ENCODE assay signal across 21 cellular contexts in the genomic region with DNA sequence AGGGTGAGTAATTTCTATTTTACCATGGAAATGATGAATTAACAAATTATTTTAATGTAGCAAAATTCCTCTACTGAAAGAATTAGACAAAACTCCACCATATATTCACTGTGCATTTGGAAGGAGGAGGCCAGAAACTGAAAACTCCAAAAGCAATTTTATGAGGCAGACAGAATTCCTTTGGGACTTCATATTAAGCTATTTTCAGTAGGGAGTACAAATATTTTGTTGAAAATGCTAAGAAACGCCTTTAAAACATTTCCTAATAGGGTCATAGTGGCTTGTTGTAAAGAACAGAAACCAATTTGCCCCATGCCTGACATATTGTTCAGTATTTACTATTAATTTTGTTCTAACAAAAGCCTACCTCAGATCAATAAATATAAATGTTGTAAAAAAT.
DNase-seq lines count a peak whose midpoint lies in the region; ATAC-seq and TF ChIP-seq lines count a peak whose summit lies in the region.
"Had no signal": no experiment of that assay in that cellular context is flagged by ENCODE, and none has a peak within 500 bp of the region (broad histone marks: within the 10 kb centered on the region; RNA-seq: fewer than 3 reads in every experiment).

No MANE protein-coding gene starts in this region.

- H3K4me1 ChIP-seq in adipocyte (ENCODE audit: control insufficient read depth, insufficient read depth, low read length) = peaks cover 72% of the 10 kb centered on the region
- peaks cover 0 to 67% (median 45%) of the 10 kb centered on the region in 5 donors for H3K4me1 ChIP-seq in subcutaneous abdominal adipose tissue (ENCODE audit: control insufficient read depth in 5 of 5, insufficient read depth in 5 of 5, low read length in 5 of 5)
- no peaks in the 10 kb centered on the region for H3K4me1 ChIP-seq in OCI-LY7 (ENCODE audit: insufficient read depth, low read length, poor library complexity, severe bottlenecking)
- H3K4me1 ChIP-seq: HAP-1, transverse colon had no signal

- no peaks in the 10 kb centered on the region for H3K27me3 ChIP-seq in adipocyte (replicated peaks; ENCODE audit: control insufficient read depth, insufficient read depth, low read length)
- no peaks in the 10 kb centered on the region for H3K27me3 ChIP-seq in subcutaneous abdominal adipose tissue (ENCODE audit: control insufficient read depth in 5 of 5, insufficient read depth in 4 of 5, low read length in 5 of 5)
- H3K27me3 ChIP-seq in WERI-Rb-1 (ENCODE audit: insufficient read depth, low read depth, severe bottlenecking) = peaks cover 15% of the 10 kb centered on the region
- H3K27me3 ChIP-seq: transverse colon had no signal

- H2AFZ ChIP-seq in OCI-LY7 (ENCODE audit: low read length) = no peak overlapping the region

- BruUV-seq in OCI-LY7 (replicated peaks; lab: Mats Ljungman, UMichigan) = no TSS peak

- 49 to 67% methylated on average over 1 of the region's 1 CpG for WGBS in lower leg skin, 2 donors

- TF ChIP-seq CTCF in OCI-LY7 (conservative IDR thresholded peaks at IDR 0.05; ENCODE audit: low read length) (no peak), lower leg skin (IDR thresholded peaks at IDR 0.05) (no peak), WERI-Rb-1 (IDR thresholded peaks at IDR 0.05; ENCODE audit: low read depth, low read length) (no peak), omental fat pad (IDR thresholded peaks at IDR 0.05) (no peak)

- intact Hi-C loops in OCI-LY7 (cut with micrococcal nuclease; ENCODE audit: unreplicated experiment) (no loop called here), lower leg skin (cut with DNase I; ENCODE audit: low total_unique reads) (no loop called here)

- H3K79me2 ChIP-seq in OCI-LY7 (ENCODE audit: insufficient read depth, low read depth, low read length) = no peaks in the 10 kb centered on the region

- ATAC-seq in omental fat pad (ENCODE audit: low FRiP score) = no peak
- ATAC-seq: CD8-positive, alpha-beta T cell; naive thymus-derived CD4-positive, alpha-beta T cell had no signal

- no peaks in the 10 kb centered on the region for H4K20me1 ChIP-seq in OCI-LY7 (ENCODE audit: insufficient read depth, low read length)

- CTCF ChIA-PET in OCI-LY7 (lab: Charles Lee; ENCODE audit: unreplicated experiment) = no interaction called here

- H3K36me3 ChIP-seq in adipocyte (ENCODE audit: control insufficient read depth, insufficient read depth, low read length, severe bottlenecking) = no peaks in the 10 kb centered on the region
- H3K36me3 ChIP-seq in subcutaneous abdominal adipose tissue (ENCODE audit: control insufficient read depth in 5 of 5, insufficient read depth in 5 of 5, low read length in 5 of 5) = no peaks in the 10 kb centered on the region
- no peaks in the 10 kb centered on the region for H3K36me3 ChIP-seq in OCI-LY7 (ENCODE audit: insufficient read depth, low read length)
- H3K36me3 ChIP-seq in WERI-Rb-1 = no peaks in the 10 kb centered on the region
- H3K36me3 ChIP-seq: HAP-1, transverse colon had no signal

- H3K9me2 ChIP-seq in OCI-LY7 (ENCODE audit: insufficient read depth, low read length) = no peaks in the 10 kb centered on the region

- no peak overlapping the region for H3K4me2 ChIP-seq in OCI-LY7 (ENCODE audit: low read length)

- H3K9ac ChIP-seq in adipocyte (ENCODE audit: low read length) (peak overlapping the region; percentile 67), subcutaneous abdominal adipose tissue (ENCODE audit: low read length in 5 of 5) (no peak overlapping the region)

- DNase-seq in HCEC 1CT = peak; percentile 58
- no peak for DNase-seq in adipocyte (ENCODE audit: low read depth)
- DNase-seq in fibroblast of peridontal ligament (ENCODE audit: extremely low read depth) = peak; percentile 36
- no peak for DNase-seq in OCI-LY7 (ENCODE audit: low spot score)
- DNase-seq in lower leg skin (ENCODE audit: low spot score in 2 of 2) = no peak
- DNase-seq in WERI-Rb-1 = no peak
- DNase-seq in omental fat pad (ENCODE audit: low spot score) = no peak
- DNase-seq: activated CD4-positive, alpha-beta T cell treated with anti-CD3 and anti-CD28 coated beads for 4 hours; CD8-positive, alpha-beta T cell; DMS53; naive thymus-derived CD4-positive, alpha-beta T cell; NCI-H1048; NCI-H1930; NK-92 treated with Interleukin-12 subunit alpha and Interleukin-12 subunit beta, amount 100 ng/mL, for 24 hours; posterior cingulate gyrus; stimulated activated CD4-positive, alpha-beta T cell treated with anti-CD3 and anti-CD28 coated beads, Interleukin-2, amount 100 ng/mL, for 24 hours; stimulated activated naive CD4-positive, alpha-beta T cell treated with Interleukin-2 at 50 U/mL for 16 hours; transverse colon had no signal

- H3K9me3 ChIP-seq in adipocyte (ENCODE audit: control insufficient read depth, low read length) (no peaks in the 10 kb centered on the region), subcutaneous abdominal adipose tissue (ENCODE audit: control insufficient read depth in 5 of 5, low read length in 5 of 5) (no peaks in the 10 kb centered on the region), OCI-LY7 (ENCODE audit: low read length) (no peaks in the 10 kb centered on the region), WERI-Rb-1 (ENCODE audit: severe bottlenecking) (no peaks in the 10 kb centered on the region)
- H3K9me3 ChIP-seq: HAP-1, transverse colon had no signal

- TF ChIP-seq POLR2A in lower leg skin (IDR thresholded peaks at IDR 0.05) = no peak

- POLR2A ChIA-PET in OCI-LY7 (lab: Charles Lee) = no interaction called here

- no peak overlapping the region for H3K4me3 ChIP-seq in adipocyte (ENCODE audit: low read length)
- peak overlapping the region in 1 of 5 donors; percentile 4 for H3K4me3 ChIP-seq in subcutaneous abdominal adipose tissue (ENCODE audit: low read depth in 1 of 5, low read length in 5 of 5)
- H3K4me3 ChIP-seq in OCI-LY7 (ENCODE audit: low read depth, low read length, poor library complexity, severe bottlenecking) = no peak overlapping the region
- H3K4me3 ChIP-seq in lower leg skin (ENCODE audit: low read depth, poor library complexity, severe bottlenecking) = no peak overlapping the region
- H3K4me3 ChIP-seq in WERI-Rb-1 (ENCODE audit: low read depth, low read length) = no peak overlapping the region
- H3K4me3 ChIP-seq: HAP-1, transverse colon had no signal

- peak overlapping the region; percentile 88 for H3K27ac ChIP-seq in subcutaneous abdominal adipose tissue (ENCODE audit: low read depth, low read length)
- H3K27ac ChIP-seq in OCI-LY7 (ENCODE audit: low read depth, low read length, poor library complexity, severe bottlenecking) = no peak overlapping the region
- H3K27ac ChIP-seq in WERI-Rb-1 = no peak overlapping the region
- H3K27ac ChIP-seq: RWPE1 had no signal

Comparison
In these comparisons a context has a peak if more than half of its experiments do, and no peak if none do; other contexts are left out.
1. DNase-seq: peak in HCEC 1CT (single experiment) and fibroblast of peridontal ligament (single experiment); none in adipocyte (single experiment), OCI-LY7 (single experiment), lower leg skin (0 of 2), WERI-Rb-1 (single experiment) and omental fat pad (single experiment).